1 cellular context compared by ENCODE assay signal in the genomic region with DNA sequence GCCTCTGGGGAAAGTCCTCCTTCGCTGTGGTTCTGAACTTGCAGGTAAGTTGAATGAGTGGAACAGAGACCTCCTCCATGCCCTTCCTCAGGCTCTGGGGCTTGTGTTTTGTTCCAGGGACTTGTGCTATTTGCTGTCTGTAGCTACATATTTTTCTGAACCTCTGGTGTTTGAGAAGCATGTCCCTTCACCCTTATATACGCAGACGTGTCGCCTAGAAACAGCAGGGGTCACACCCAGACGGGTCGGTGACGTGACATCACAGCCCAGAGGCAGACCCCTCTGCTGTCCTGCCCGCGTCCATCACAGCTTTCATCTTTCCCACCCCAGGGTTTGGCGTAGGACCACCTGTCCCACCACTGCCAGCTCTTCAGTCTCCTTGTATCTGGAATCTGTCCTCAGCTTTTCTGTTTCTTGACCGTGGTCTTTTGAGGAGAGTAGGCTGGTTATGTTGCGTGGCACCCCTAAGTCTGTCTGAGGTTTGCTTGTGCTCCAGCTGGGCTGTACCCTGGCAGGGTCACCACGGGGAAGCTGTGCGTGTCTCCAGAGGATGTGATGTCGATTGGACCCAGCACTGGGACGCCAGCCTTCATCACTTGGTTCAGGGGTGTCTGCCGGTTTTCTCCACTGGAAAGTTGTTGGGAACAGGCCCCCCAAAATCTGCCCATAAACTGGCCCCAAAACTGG.
A peak's percentile ranks its signal among the peaks of the same experiment; 100 is the strongest.
TF ChIP-seq lines count a peak whose summit lies in the region.

No MANE protein-coding gene starts in this region.

TF ChIP-seq in HepG2, 621 proteins besides CTCF, POLR2A, EP300 and RAD21:
- TF ChIP-seq ZNF879 (CRISPR knock-in tag; IDR thresholded peaks at IDR 0.05) (no peak), ZNF558 (CRISPR knock-in tag; IDR thresholded peaks at IDR 0.05; ENCODE audit: borderline replicate concordance) (no peak), JDP2 (CRISPR knock-in tag; IDR thresholded peaks at IDR 0.05; ENCODE audit: borderline replicate concordance) (no peak), ZBTB44 (CRISPR knock-in tag; IDR thresholded peaks at IDR 0.05) (no peak), CREB1 (IDR thresholded peaks at IDR 0.05) (peak; percentile 37), CREB1 (CRISPR knock-in tag; IDR thresholded peaks at IDR 0.05) (no peak), ZNF224 (CRISPR knock-in tag; IDR thresholded peaks at IDR 0.05) (no peak), ZBTB20 (CRISPR knock-in tag; IDR thresholded peaks at IDR 0.05; ENCODE audit: borderline replicate concordance, low read depth) (no peak), HOXD1 (CRISPR knock-in tag; IDR thresholded peaks at IDR 0.05) (no peak)
